ENCODE assay signal across 10 cellular contexts in genomic region chr15:90389513-90389912, GRCh38. TPM values are rescaled to one million over a fixed set of nuclear protein-coding genes. Genes with fewer than 3 reads are reported as not detected.
DNase-seq lines count a peak whose midpoint lies in the region; ATAC-seq and TF ChIP-seq lines count a peak whose summit lies in the region.
"Had no signal": no experiment of that assay in that cellular context is flagged by ENCODE, and none has a peak within 500 bp of the region (broad histone marks: within the 10 kb centered on the region; RNA-seq: fewer than 3 reads in every experiment).

No MANE protein-coding gene starts in this region.

- peak overlapping the region; percentile 98 for H3K27ac ChIP-seq in foreskin keratinocyte

- peak overlapping the region; percentile 60; the same call in 1 of the 2 replicates for H3K27ac Mint-ChIP-seq in WTC11

- no peaks in the 10 kb centered on the region for H3K27me3 ChIP-seq in foreskin keratinocyte

- DNase-seq in GM12865 (ENCODE audit: low read depth) (no peak), WTC11 (ENCODE audit: low spot score) (no peak), foreskin keratinocyte (no peak), skeletal muscle cell (ENCODE audit: low read depth) (no peak), NAMALWA (ENCODE audit: low spot score) (no peak)
- DNase-seq in activated CD8-positive, alpha-beta memory T cell treated with anti-CD3 and anti-CD28 coated beads for 24 hours = no peak
- DNase-seq: NCI-H187 treated with DMSO at 0.1 percent for 48 hours; stimulated activated CD4-positive, alpha-beta T cell treated with anti-CD3 and anti-CD28 coated beads, Interleukin-2, amount 100 ng/mL, for 24 hours had no signal

- H3K4me3 Mint-ChIP-seq in WTC11 = peak overlapping the region; percentile 83

- ATAC-seq in WTC11 (no peak), foreskin keratinocyte (no peak), HG02588 (IDR thresholded peaks at IDR 0.05; ENCODE audit: unreplicated experiment) (no peak), HG03342 (IDR thresholded peaks at IDR 0.05; ENCODE audit: unreplicated experiment) (no peak)

- no peaks in the 10 kb centered on the region for H3K27me3 Mint-ChIP-seq in WTC11 (ENCODE audit: low read depth)

- POLR2A ChIA-PET in WTC11 (lab: Charles Lee) = interaction anchor here (0.6 kb wide), 2 partner anchors 11 to 37 kb away, joined by 3 to 9 read pairs; no protein-coding TSS in a partner anchor

- H3K4me3 ChIP-seq in GM12865 (ENCODE audit: low read depth, low read length) (peak overlapping the region; percentile 98), skeletal muscle cell (ENCODE audit: low read depth, low read length) (peak overlapping the region; percentile 65)

- peaks cover 54% of the 10 kb centered on the region for H3K4me1 Mint-ChIP-seq in WTC11

- TF ChIP-seq CTCF in GM12865 (IDR thresholded peaks at IDR 0.05; ENCODE audit: insufficient read depth, low read depth, low read length, missing control alignments) = no peak
- TF ChIP-seq CTCF in WTC11 (IDR thresholded peaks at IDR 0.05) = no peak
- TF ChIP-seq CTCF in foreskin keratinocyte (conservative IDR thresholded peaks at IDR 0.05) = no peak

- peaks cover 14% of the 10 kb centered on the region for H3K4me1 ChIP-seq in foreskin keratinocyte

- no peaks in the 10 kb centered on the region; the same call in 1 of the 2 replicates for H3K9me3 Mint-ChIP-seq in WTC11

- 0 out of 2 replicates have a peak, but pooled peaks cover 2% of the 10 kb centered on the region for H3K36me3 Mint-ChIP-seq in WTC11

- CTCF ChIA-PET in WTC11 (lab: Charles Lee) = interaction anchor here (0.7 to 2.7 kb wide), 2 partner anchors 69 to 94 kb away, joined by 4 to 27 read pairs; no protein-coding TSS in a partner anchor

TF ChIP-seq in WTC11, 78 proteins besides CTCF, POLR2A, EP300 and RAD21:
- TF ChIP-seq RELA (CRISPR knock-in tag; IDR thresholded peaks at IDR 0.05; ENCODE audit: borderline replicate concordance) (no peak), ZNF121 (CRISPR knock-in tag; IDR thresholded peaks at IDR 0.05) (peak; percentile 82; the same call in 1 of the 2 replicates)
TF ChIP-seq in WTC11: peak in this region for 1.

RNA-seq across cellular contexts. Expression of gene IQGAP1, which starts 1.5 kb away (rescaled TPM):
- total RNA-seq in WTC11 (2021) = 83.0 to 106 TPM (median 86.8 TPM) in 3 replicates
- total RNA-seq in foreskin keratinocyte = 268 and 290 TPM in 2 replicates
- 99.5 and 102 TPM in 2 replicates for polyA plus RNA-seq in foreskin keratinocyte

RNA-seq across cellular contexts. Expression of gene ZNF774, which starts 37.4 kb away (rescaled TPM):
- total RNA-seq in WTC11 (2021) (2.6 to 3.6 TPM (median 2.9 TPM) in 3 replicates), foreskin keratinocyte (1.9 and 2.2 TPM in 2 replicates)
- 0.81 and 1.1 TPM in 2 replicates for polyA plus RNA-seq in foreskin keratinocyte
